In genomic region chr11:131203041-131203440, GRCh38 we compare ENCODE assay signal across 22 cellular contexts.
DNase-seq lines count a peak whose midpoint lies in the region; ATAC-seq and TF ChIP-seq lines count a peak whose summit lies in the region.
"Had no signal": no experiment of that assay in that cellular context is flagged by ENCODE, and none has a peak within 500 bp of the region (broad histone marks: within the 10 kb centered on the region; RNA-seq: fewer than 3 reads in every experiment).

No MANE protein-coding gene starts in this region.

- no peaks in the 10 kb centered on the region for H3K27me3 ChIP-seq in GM23338 (ENCODE audit: insufficient read depth)
- no peaks in the 10 kb centered on the region for H3K27me3 ChIP-seq in Karpas-422 (ENCODE audit: low read length)
- H3K27me3 ChIP-seq: BE2C, BLaER1 had no signal

- H3K27me3 Mint-ChIP-seq in GM23338 (ENCODE audit: insufficient read depth, low read depth, poor library complexity) = peaks cover 11% of the 10 kb centered on the region
- no peaks in the 10 kb centered on the region for H3K27me3 Mint-ChIP-seq in neural crest cell (ENCODE audit: low read depth)
- H3K27me3 Mint-ChIP-seq: CD4-positive, CD25-positive, alpha-beta regulatory T cell had no signal

- no peak overlapping the region for H3K4me3 ChIP-seq in GM23338
- no peak overlapping the region for H3K4me3 ChIP-seq in Karpas-422 (ENCODE audit: low read length)
- H3K4me3 ChIP-seq: BLaER1 had no signal

- H3K36me3 Mint-ChIP-seq in GM23338 (ENCODE audit: low read depth) (no peaks in the 10 kb centered on the region), neural crest cell (ENCODE audit: low read depth) (no peaks in the 10 kb centered on the region)
- H3K36me3 Mint-ChIP-seq: CD14-positive monocyte; CD4-positive, alpha-beta memory T cell; CD4-positive, CD25-positive, alpha-beta regulatory T cell; CD8-positive, alpha-beta memory T cell had no signal

- TF ChIP-seq CTCF in GM23338 (conservative IDR thresholded peaks at IDR 0.05; ENCODE audit: low read depth in 2 of 2) = no peak
- TF ChIP-seq CTCF in neural crest cell (conservative IDR thresholded peaks at IDR 0.05) = no peak

- H3K9me2 ChIP-seq in GM23338 (ENCODE audit: insufficient read depth) (peaks cover 12% of the 10 kb centered on the region; the same call in 1 of the 2 replicates), Karpas-422 (replicated peaks; ENCODE audit: insufficient read depth, low read length) (no peaks in the 10 kb centered on the region)

- H3K9me3 ChIP-seq in Karpas-422 (ENCODE audit: low read length) = no peaks in the 10 kb centered on the region
- H3K9me3 ChIP-seq: BE2C, BLaER1 had no signal

- H3F3A ChIP-seq in GM23338 (replicated peaks; ENCODE audit: low read depth) = no peaks in the 10 kb centered on the region

- H3K4me3 Mint-ChIP-seq in GM23338 (no peak overlapping the region), neural crest cell (no peak overlapping the region)
- H3K4me3 Mint-ChIP-seq: CD14-positive monocyte; CD4-positive, alpha-beta memory T cell; CD4-positive, CD25-positive, alpha-beta regulatory T cell had no signal

- H2AFZ ChIP-seq in GM23338 (peak overlapping the region; percentile 47), Karpas-422 (ENCODE audit: low read length) (peak overlapping the region; percentile 50; the same call in 1 of the 2 replicates)

- H3K4me1 ChIP-seq in GM23338 (ENCODE audit: insufficient read depth) (peaks cover 4% of the 10 kb centered on the region; the same call in 1 of the 2 replicates), Karpas-422 (ENCODE audit: low read length) (peaks cover 41% of the 10 kb centered on the region)
- H3K4me1 ChIP-seq: BE2C had no signal

- no peak overlapping the region for H3K27ac Mint-ChIP-seq in GM23338
- peak overlapping the region; percentile 28 for H3K27ac Mint-ChIP-seq in neural crest cell (ENCODE audit: unreplicated experiment)
- H3K27ac Mint-ChIP-seq: CD14-positive monocyte; CD4-positive, alpha-beta memory T cell; CD4-positive, CD25-positive, alpha-beta regulatory T cell; CD8-positive, alpha-beta memory T cell had no signal

- H3K79me2 ChIP-seq in GM23338 (replicated peaks; ENCODE audit: insufficient read depth) (no peaks in the 10 kb centered on the region), Karpas-422 (ENCODE audit: low read length) (no peaks in the 10 kb centered on the region)

- no peak for ATAC-seq in GM23338
- ATAC-seq in HG02970 (IDR thresholded peaks at IDR 0.05; ENCODE audit: low FRiP score, unreplicated experiment) = no peak

- H3K4me1 Mint-ChIP-seq in GM23338 (peaks cover 11% of the 10 kb centered on the region), neural crest cell (no peaks in the 10 kb centered on the region)
- H3K4me1 Mint-ChIP-seq: CD14-positive monocyte; CD4-positive, alpha-beta memory T cell; CD4-positive, CD25-positive, alpha-beta regulatory T cell; CD8-positive, alpha-beta memory T cell had no signal

- H3K9me3 Mint-ChIP-seq in GM23338 = no peaks in the 10 kb centered on the region; the same call in 2 of the 3 replicates
- H3K9me3 Mint-ChIP-seq in neural crest cell = no peaks in the 10 kb centered on the region

- H3K36me3 ChIP-seq in GM23338 (ENCODE audit: insufficient read depth) = no peaks in the 10 kb centered on the region
- no peaks in the 10 kb centered on the region for H3K36me3 ChIP-seq in Karpas-422 (ENCODE audit: insufficient read depth, low read length)
- H3K36me3 ChIP-seq: BE2C, BLaER1 had no signal

- no peaks in the 10 kb centered on the region for H4K20me1 ChIP-seq in GM23338 (replicated peaks; ENCODE audit: insufficient read depth)
- no peaks in the 10 kb centered on the region for H4K20me1 ChIP-seq in Karpas-422 (ENCODE audit: insufficient read depth, low read depth, low read length)
- H4K20me1 ChIP-seq: BLaER1 had no signal

- peak overlapping the region; percentile 20; the same call in 1 of the 2 replicates for H3K9ac ChIP-seq in Karpas-422 (ENCODE audit: low read length)
- H3K9ac ChIP-seq: BLaER1 had no signal

- H3K27ac ChIP-seq in GM23338 (ENCODE audit: low read depth) (no peak overlapping the region), Karpas-422 (ENCODE audit: low read length) (no peak overlapping the region)
- H3K27ac ChIP-seq: BLaER1 had no signal

- H3K4me2 ChIP-seq in GM23338 (no peak overlapping the region), Karpas-422 (ENCODE audit: low read depth, low read length, poor library complexity, severe bottlenecking) (peak overlapping the region; percentile 28)
- H3K4me2 ChIP-seq: BLaER1 had no signal

- DNase-seq in GM23338 (ENCODE audit: low spot score) (no peak), Karpas-422 (no peak), neural crest cell (ENCODE audit: low read depth, low spot score) (no peak), medulla oblongata (ENCODE audit: extremely low spot score) (no peak)
- DNase-seq: 8988T; ACHN; BE2C; C1 segment of cervical spinal cord; CD4-positive, alpha-beta memory T cell; CD4-positive, CD25-positive, alpha-beta regulatory T cell; CD8-positive, alpha-beta memory T cell; COR-L47; DMS 273 treated with DMSO at 0.1 percent for 48 hours; DMS153; DMS53; DMS79; DND-41; EL; GF-D8 had no signal

TF ChIP-seq in GM23338, 12 proteins besides CTCF, POLR2A, EP300 and RAD21:
- TF ChIP-seq ETS1 (IDR thresholded peaks at IDR 0.05) = no peak
- no peak for TF ChIP-seq CREB1 (CRISPR knock-in tag; IDR thresholded peaks at IDR 0.05; ENCODE audit: low read depth)
- TF ChIP-seq NANOG (IDR thresholded peaks at IDR 0.05; ENCODE audit: borderline replicate concordance) = no peak
TF ChIP-seq in GM23338: peak in this region for 0.
